In the genomic region with DNA sequence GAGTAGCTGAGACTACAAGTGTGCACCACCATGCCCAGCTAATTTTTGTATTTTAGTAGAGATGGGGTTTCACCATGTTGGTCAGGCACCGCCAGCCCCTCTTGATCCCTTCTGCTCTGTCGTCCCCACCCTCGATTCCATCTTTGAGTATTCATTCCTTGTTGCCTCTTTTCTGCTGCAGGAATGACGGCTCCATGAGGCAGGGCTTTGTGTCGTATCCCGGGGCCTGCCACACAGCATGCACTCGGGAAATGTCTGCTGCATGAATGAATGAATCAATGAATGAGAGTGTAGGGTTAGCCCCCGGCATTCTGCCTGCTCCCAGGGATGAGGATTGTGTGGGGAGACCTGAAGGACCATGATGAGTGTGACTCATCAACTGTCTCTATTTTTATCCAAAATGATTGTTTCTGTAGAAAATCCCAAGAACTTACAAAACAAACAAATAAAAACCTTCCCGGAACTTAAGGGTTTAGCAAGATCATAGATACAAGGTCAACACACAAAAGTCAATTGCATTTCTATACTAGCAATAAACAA, we compare ENCODE assay signal across 31 cellular contexts. TPM values are rescaled to one million over a fixed set of nuclear protein-coding genes. Genes with fewer than 3 reads are reported as not detected.
A peak's percentile ranks its signal among the peaks of the same experiment; 100 is the strongest.
DNase-seq lines count a peak whose midpoint lies in the region; ATAC-seq, FAIRE-seq and TF ChIP-seq lines count a peak whose summit lies in the region.
"Had no signal": no experiment of that assay in that cellular context is flagged by ENCODE, and none has a peak within 500 bp of the region (broad histone marks: within the 10 kb centered on the region; RNA-seq: fewer than 3 reads in every experiment).

No MANE protein-coding gene starts in this region.

- no peaks in the 10 kb centered on the region for H3K36me3 Mint-ChIP-seq in MCF 10A (ENCODE audit: insufficient read depth, unreplicated experiment)
- H3K36me3 Mint-ChIP-seq in effector memory CD8-positive, alpha-beta T cell (ENCODE audit: insufficient read depth), result no peaks in the 10 kb centered on the region

- CTCF ChIA-PET in MCF 10A (lab: Yijun Ruan, JAX), result no interaction called here
- CTCF ChIA-PET in mammary epithelial cell (lab: Charles Lee; ENCODE audit: low non-redundant PET), result no interaction called here

- H3K4me1 Mint-ChIP-seq in MCF 10A (ENCODE audit: insufficient read depth, unreplicated experiment), result no peaks in the 10 kb centered on the region
- peaks cover 0 to 3% of the 10 kb centered on the region in 2 donors for H3K4me1 Mint-ChIP-seq in effector memory CD8-positive, alpha-beta T cell (ENCODE audit: low read depth in 2 of 2)
- H3K4me1 Mint-ChIP-seq: central memory CD8-positive, alpha-beta T cell had no signal

- no peaks in the 10 kb centered on the region for H4K20me1 ChIP-seq in mammary epithelial cell (ENCODE audit: insufficient read depth, low read length)

- no peak for ATAC-seq in left lobe of liver
- no peak for ATAC-seq in effector memory CD8-positive, alpha-beta T cell (replicated peaks)
- ATAC-seq: stimulated activated naive CD8-positive, alpha-beta T cell treated with anti-CD3 and anti-CD28 coated beads, Interleukin-15, amount 100 ng/mL, for 72 hours had no signal

- peaks cover 7% of the 10 kb centered on the region for H3K9me3 Mint-ChIP-seq in MCF 10A (ENCODE audit: unreplicated experiment)
- no peaks in the 10 kb centered on the region for H3K9me3 Mint-ChIP-seq in effector memory CD8-positive, alpha-beta T cell
- H3K9me3 Mint-ChIP-seq: activated naive CD4-positive, alpha-beta T cell treated with anti-CD3 and anti-CD28 coated beads for 36 hours; central memory CD8-positive, alpha-beta T cell; memory B cell; stimulated activated naive CD8-positive, alpha-beta T cell treated with anti-CD3 and anti-CD28 coated beads, Interleukin-15, amount 100 ng/mL, for 72 hours had no signal

- H3K27ac ChIP-seq in mammary epithelial cell (ENCODE audit: insufficient read depth, low read depth, low read length), result no peak overlapping the region
- H3K27ac ChIP-seq in Peyer's patch, result no peak overlapping the region
- H3K27ac ChIP-seq: epithelial cell of prostate, tibial nerve had no signal

- POLR2A ChIA-PET in MCF 10A (lab: Yijun Ruan, JAX), result no interaction called here

- intact Hi-C loops in MCF 10A (cut with micrococcal nuclease) (no loop called here), mammary epithelial cell (cut with micrococcal nuclease) (no loop called here)

- no peak overlapping the region for H3K27ac Mint-ChIP-seq in MCF 10A (ENCODE audit: low read depth, unreplicated experiment)
- no peak overlapping the region for H3K27ac Mint-ChIP-seq in effector memory CD8-positive, alpha-beta T cell
- H3K27ac Mint-ChIP-seq: activated naive CD4-positive, alpha-beta T cell treated with anti-CD3 and anti-CD28 coated beads for 36 hours; memory B cell; stimulated activated naive CD8-positive, alpha-beta T cell treated with anti-CD3 and anti-CD28 coated beads, Interleukin-15, amount 100 ng/mL, for 72 hours had no signal

- BruUV-seq in MCF 10A (replicated peaks; lab: Mats Ljungman, UMichigan) (no TSS peak), mammary epithelial cell (replicated peaks; lab: Mats Ljungman, UMichigan) (no TSS peak)

- H3K36me3 ChIP-seq in mammary epithelial cell (ENCODE audit: insufficient read depth, low read length) (no peaks in the 10 kb centered on the region), Peyer's patch (no peaks in the 10 kb centered on the region)
- H3K36me3 ChIP-seq: tibial nerve had no signal

- peak; percentile 23 for DNase-seq in MCF 10A (ENCODE audit: unreplicated experiment)
- no peak for DNase-seq in mammary epithelial cell
- peak in 2 of 3 donors; percentile 16 to 22 for DNase-seq in Peyer's patch
- DNase-seq in fibroblast of the aortic adventitia (ENCODE audit: low read depth), result peak; percentile 3
- DNase-seq in urothelium cell line (ENCODE audit: low spot score), result peak; percentile 37
- no peak for DNase-seq in left lobe of liver (ENCODE audit: low spot score)
- DNase-seq in activated CD8-positive, alpha-beta memory T cell treated with anti-CD3 and anti-CD28 coated beads, Interleukin-2, amount 50 U/mL, for 48 hours, result no peak
- DNase-seq in effector memory CD8-positive, alpha-beta T cell, result no peak
- DNase-seq: 8988T; activated CD4-positive, alpha-beta T cell treated with anti-CD3 and anti-CD28 coated beads for 4 hours; activated naive CD4-positive, alpha-beta T cell treated with anti-CD3 and anti-CD28 coated beads for 36 hours; activated T-cell treated with anti-CD3 and anti-CD28 coated beads, Interleukin-2, amount 50 U/mL, for 48 hours; C1 segment of cervical spinal cord; Calu3; KBM-7; NCI-H1930; NCI-H82; SHP77 treated with DMSO at 0.1 percent for 48 hours; stimulated activated CD4-positive, alpha-beta T cell treated with anti-CD3 and anti-CD28 coated beads, Interleukin-12 subunit alpha, Interleukin-12 subunit beta, amount 100 ng/mL, for 4 hours; stimulated activated naive CD8-positive, alpha-beta T cell treated with anti-CD3 and anti-CD28 coated beads, Interleukin-15, amount 100 ng/mL, for 72 hours had no signal

- TF ChIP-seq CTCF in MCF 10A (IDR thresholded peaks at IDR 0.05; ENCODE audit: unreplicated experiment) (no peak), mammary epithelial cell (conservative IDR thresholded peaks at IDR 0.05 in 1 of 2, IDR thresholded peaks at IDR 0.05 in 1 of 2; ENCODE audit: extremely low read depth in 1 of 2, insufficient read depth in 1 of 2, low read depth in 1 of 2, low read length in 2 of 2) (no peak), Peyer's patch (IDR thresholded peaks at IDR 0.05) (no peak), fibroblast of the aortic adventitia (IDR thresholded peaks at IDR 0.05; ENCODE audit: insufficient read depth, low read length) (no peak)

- 97% methylated on average over 8 of the region's 9 CpGs for WGBS in mammary epithelial cell (ENCODE audit: low coverage, missing lambda C conversion rate)

- H3K9ac ChIP-seq in mammary epithelial cell (ENCODE audit: insufficient read depth, low read length), result no peak overlapping the region

- TF ChIP-seq POLR2A in Peyer's patch (IDR thresholded peaks at IDR 0.05), result no peak

- no peak overlapping the region for H3K4me3 Mint-ChIP-seq in MCF 10A (ENCODE audit: unreplicated experiment)
- H3K4me3 Mint-ChIP-seq in effector memory CD8-positive, alpha-beta T cell, result no peak overlapping the region
- H3K4me3 Mint-ChIP-seq: activated naive CD4-positive, alpha-beta T cell treated with anti-CD3 and anti-CD28 coated beads for 36 hours; central memory CD8-positive, alpha-beta T cell; memory B cell; stimulated activated naive CD8-positive, alpha-beta T cell treated with anti-CD3 and anti-CD28 coated beads, Interleukin-15, amount 100 ng/mL, for 72 hours had no signal

- no peak overlapping the region for H2AFZ ChIP-seq in mammary epithelial cell (ENCODE audit: low read depth, low read length)

- H3K4me1 ChIP-seq in mammary epithelial cell (ENCODE audit: insufficient read depth, low read length) (peaks cover 15% of the 10 kb centered on the region), Peyer's patch (no peaks in the 10 kb centered on the region)
- H3K4me1 ChIP-seq: tibial nerve had no signal

- no peak for FAIRE-seq in urothelium cell line (lab: Jason Lieb, UNC)

- in situ Hi-C loops in mammary epithelial cell (cut with MboI; ENCODE audit: low sequenced_read_pairs in 2 of 2), result no loop called here

- dilution Hi-C loops in mammary epithelial cell (cut with HindIII; ENCODE audit: low sequenced_read_pairs), result no loop called here

- H3K27me3 Mint-ChIP-seq in MCF 10A (ENCODE audit: insufficient read depth, unreplicated experiment), result peaks cover 6% of the 10 kb centered on the region
- H3K27me3 Mint-ChIP-seq in effector memory CD8-positive, alpha-beta T cell, result peaks cover 87 to 97% of the 10 kb centered on the region in 2 donors

- H3K4me2 ChIP-seq in mammary epithelial cell (ENCODE audit: insufficient read depth, low read depth, low read length), result no peak overlapping the region

- H3K4me3 ChIP-seq in mammary epithelial cell (replicated peaks in 1 of 3; ENCODE audit: insufficient read depth in 1 of 3, low read depth in 2 of 3, low read length in 3 of 3), result no peak overlapping the region
- H3K4me3 ChIP-seq in Peyer's patch, result no peak overlapping the region
- no peak overlapping the region for H3K4me3 ChIP-seq in fibroblast of the aortic adventitia (ENCODE audit: low read depth, low read length)
- H3K4me3 ChIP-seq: tibial nerve had no signal

- no peaks in the 10 kb centered on the region for H3K9me3 ChIP-seq in mammary epithelial cell (replicated peaks; ENCODE audit: insufficient read depth, low read length)
- no peaks in the 10 kb centered on the region for H3K9me3 ChIP-seq in Peyer's patch
- H3K9me3 ChIP-seq: tibial nerve had no signal

- H3K27me3 ChIP-seq in mammary epithelial cell (ENCODE audit: insufficient read depth, low read length), result no peaks in the 10 kb centered on the region
- H3K27me3 ChIP-seq in Peyer's patch, result no peaks in the 10 kb centered on the region
- H3K27me3 ChIP-seq: tibial nerve had no signal

- no peaks in the 10 kb centered on the region for H3K79me2 ChIP-seq in mammary epithelial cell (ENCODE audit: insufficient read depth, low read length)

RNA-seq across cellular contexts. Expression of gene SLC22A11, which starts 19.3 kb away (rescaled TPM):
- total RNA-seq in MCF 10A (2022), result not detected in 2 replicates
- not detected for total RNA-seq in mammary epithelial cell
- polyA plus RNA-seq in mammary epithelial cell, result not detected
- polyA minus RNA-seq in mammary epithelial cell, result not detected
- not detected for total RNA-seq in Peyer's patch
- total RNA-seq in fibroblast of the aortic adventitia (ENCODE audit: low replicate concordance), result not detected in 2 replicates
- 0.13 TPM for total RNA-seq in left lobe of liver
- total RNA-seq: activated CD8-positive, alpha-beta memory T cell treated with anti-CD3 and anti-CD28 coated beads for 36 hours; Calu3; Daoy; kidney epithelial cell; omental fat pad; T-helper 1 cell treated with Interleukin-12 subunit alpha and Interleukin-12 subunit beta and Interleukin-4 antibody, amounts not matched to agents 30 ng/mL and 1 ng/mL, for 36 hours; tibial nerve had no signal
- polyA plus RNA-seq: aorta had no signal

RNA-seq across cellular contexts. Expression of gene SLC22A12, which starts 54.6 kb away (rescaled TPM):
- total RNA-seq in MCF 10A (2022) (not detected in 2 replicates), mammary epithelial cell (not detected), Peyer's patch (not detected), fibroblast of the aortic adventitia (ENCODE audit: low replicate concordance) (not detected in 2 replicates), left lobe of liver (not detected)
- not detected for polyA plus RNA-seq in mammary epithelial cell
- not detected for polyA minus RNA-seq in mammary epithelial cell
- total RNA-seq: activated CD8-positive, alpha-beta memory T cell treated with anti-CD3 and anti-CD28 coated beads for 36 hours; activated naive CD4-positive, alpha-beta T cell treated with anti-CD3 and anti-CD28 coated beads for 36 hours; aorta; Calu3; Daoy; kidney epithelial cell; OCI-LY7; T-helper 1 cell treated with Interleukin-12 subunit alpha and Interleukin-12 subunit beta and Interleukin-4 antibody, amounts not matched to agents 30 ng/mL and 1 ng/mL, for 36 hours had no signal
- polyA plus RNA-seq: aorta had no signal

Comparison
In these comparisons a context has a peak if more than half of its experiments do, and no peak if none do; other contexts are left out.
1. DNase-seq: peak in MCF 10A (single experiment), Peyer's patch (2 of 3), fibroblast of the aortic adventitia (single experiment) and urothelium cell line (single experiment); none in mammary epithelial cell (single experiment), left lobe of liver (single experiment), activated CD8-positive, alpha-beta memory T cell treated with anti-CD3 and anti-CD28 coated beads, Interleukin-2, amount 50 U/mL, for 48 hours (single experiment) and effector memory CD8-positive, alpha-beta T cell (0 of 3).